ENCODE assay signal across 8 cellular contexts in the genomic region with DNA sequence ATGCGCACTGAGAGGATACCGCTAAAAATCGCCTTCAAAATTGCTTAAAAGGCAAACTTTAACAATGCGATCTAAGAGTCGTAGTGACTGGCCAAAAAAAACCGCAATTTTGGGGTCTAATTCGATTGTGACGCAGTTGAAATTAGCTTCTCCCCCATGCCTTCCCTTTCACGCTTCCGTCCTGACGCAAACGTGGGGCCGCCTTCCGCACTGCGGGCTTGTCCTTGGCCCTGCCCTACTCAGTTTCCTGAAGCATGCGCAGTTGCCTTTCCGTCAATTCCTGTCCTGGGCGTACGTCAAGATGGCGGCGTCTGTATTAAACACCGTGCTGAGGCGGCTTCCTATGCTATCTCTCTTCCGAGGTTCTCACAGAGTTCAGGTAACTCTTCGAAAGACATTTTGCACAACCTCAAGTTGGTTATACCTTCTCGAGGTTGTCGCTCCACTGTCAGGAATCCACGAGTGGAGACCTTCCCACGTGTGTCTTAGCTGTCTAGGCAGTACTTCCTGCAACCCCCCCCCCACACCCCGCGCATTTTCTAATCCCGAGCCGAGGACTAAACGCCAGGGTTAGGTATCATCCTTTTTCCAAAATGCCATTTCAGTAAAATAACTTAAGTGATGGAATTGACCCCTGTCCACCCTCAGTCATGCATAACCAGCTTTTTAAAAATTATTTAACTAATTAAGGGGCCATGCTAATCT. TPM values are rescaled to one million over a fixed set of nuclear protein-coding genes. Genes with fewer than 3 reads are reported as not detected.
DNase-seq lines count a peak whose midpoint lies in the region; ATAC-seq and TF ChIP-seq lines count a peak whose summit lies in the region.

A gene (plus strand): TSS at position 276 of the 705 bp plus-strand sequence. CDS start 26 bp downstream, at position 302.

- peaks cover 58% of the 10 kb centered on the region for H3K36me3 Mint-ChIP-seq in T-helper 2 cell treated with Interferon-gamma antibody and Interleukin-4, amounts not matched to agents 5 μg/mL and 100 μg/mL, for 36 hours (ENCODE audit: low read depth)

- H3K27ac Mint-ChIP-seq in T-helper 2 cell treated with Interferon-gamma antibody and Interleukin-4, amounts not matched to agents 5 μg/mL and 100 μg/mL, for 36 hours = peak within 1 kb of the TSS; percentile 97

- H3K9me3 ChIP-seq in ascending aorta (no peaks in the 10 kb centered on the region), aorta (ENCODE audit: control insufficient read depth, low read length) (no peaks in the 10 kb centered on the region)

- H3K27me3 Mint-ChIP-seq in T-helper 2 cell treated with Interferon-gamma antibody and Interleukin-4, amounts not matched to agents 5 μg/mL and 100 μg/mL, for 36 hours (ENCODE audit: low read depth) = peaks cover 5% of the 10 kb centered on the region

- peaks cover 27% of the 10 kb centered on the region for H3K4me1 Mint-ChIP-seq in T-helper 2 cell treated with Interferon-gamma antibody and Interleukin-4, amounts not matched to agents 5 μg/mL and 100 μg/mL, for 36 hours (ENCODE audit: low read depth)

- 0 to 1% methylated on average over 34 of the region's 34 CpGs for WGBS in aorta, 2 donors

- H3K9ac ChIP-seq in rectal smooth muscle tissue (ENCODE audit: low read length) = peak within 1 kb of the TSS; percentile 95

- peak; percentile 37 for ATAC-seq in GM18499 (IDR thresholded peaks at IDR 0.05; ENCODE audit: insufficient read depth, unreplicated experiment)
- ATAC-seq in HG02943 (IDR thresholded peaks at IDR 0.05; ENCODE audit: low read depth, unreplicated experiment) = peak; percentile 79
- peak; percentile 94 for ATAC-seq in aorta (ENCODE audit: low FRiP score)

- H3K4me1 ChIP-seq in ascending aorta = peaks cover 16 to 26% of the 10 kb centered on the region in 2 donors
- H3K4me1 ChIP-seq in rectal smooth muscle tissue (ENCODE audit: control insufficient read depth, insufficient read depth, low read length) = peaks cover 23% of the 10 kb centered on the region
- H3K4me1 ChIP-seq in aorta (ENCODE audit: control insufficient read depth in 1 of 2, insufficient read depth in 2 of 2, low read length in 2 of 2) = peaks cover 0 to 3% of the 10 kb centered on the region in 2 donors

- H3K4me3 ChIP-seq in ascending aorta (peak within 1 kb of the TSS; percentile 77 to 94), rectal smooth muscle tissue (ENCODE audit: low read length) (peak within 1 kb of the TSS; percentile 91), aorta (ENCODE audit: low read length in 2 of 2) (peak within 1 kb of the TSS; percentile 97 to 100)

- H3K27ac ChIP-seq in ascending aorta (peak within 1 kb of the TSS; percentile 95 to 96), rectal smooth muscle tissue (ENCODE audit: low read depth, low read length) (peak within 1 kb of the TSS; percentile 98), aorta (ENCODE audit: low read depth in 1 of 2, low read length in 2 of 2) (peak within 1 kb of the TSS; percentile 91 to 95)

- no peaks in the 10 kb centered on the region for H3K27me3 ChIP-seq in ascending aorta
- no peaks in the 10 kb centered on the region for H3K27me3 ChIP-seq in rectal smooth muscle tissue (ENCODE audit: control insufficient read depth, insufficient read depth, low read length)
- peaks cover 0 to 2% of the 10 kb centered on the region in 2 donors for H3K27me3 ChIP-seq in aorta (ENCODE audit: control insufficient read depth in 1 of 2, insufficient read depth in 2 of 2, low read length in 1 of 2)

- H3K9me3 Mint-ChIP-seq in T-helper 2 cell treated with Interferon-gamma antibody and Interleukin-4, amounts not matched to agents 5 μg/mL and 100 μg/mL, for 36 hours = no peaks in the 10 kb centered on the region

- H3K36me3 ChIP-seq in ascending aorta = peaks cover 37 to 45% of the 10 kb centered on the region in 2 donors
- peaks cover 21% of the 10 kb centered on the region for H3K36me3 ChIP-seq in rectal smooth muscle tissue (ENCODE audit: control insufficient read depth, insufficient read depth, low read length)
- peaks cover 0 to 3% of the 10 kb centered on the region in 2 donors for H3K36me3 ChIP-seq in aorta (ENCODE audit: control insufficient read depth in 1 of 2, insufficient read depth in 2 of 2, low read length in 1 of 2)

- intact Hi-C loops in ascending aorta (cut with DNase I) = loop anchor here (1.0 to 10.0 kb wide), 7 partner anchors 61 to 1005 kb away; a partner anchor contains a TSS
- intact Hi-C loops in aorta (cut with DNase I) = loop anchor here (2.0 to 5.0 kb wide), 5 partner anchors 55 to 125 kb away; a partner anchor contains a TSS

- peak; percentile 79 for DNase-seq in NCI-H187 treated with DMSO at 0.1 percent for 48 hours (lab: John Stamatoyannopoulos, UW)
- peak; percentile 96 for DNase-seq in T-helper 2 cell treated with Interferon-gamma antibody and Interleukin-4, amounts not matched to agents 5 μg/mL and 100 μg/mL, for 36 hours (ENCODE audit: low spot score)
- DNase-seq in ascending aorta (ENCODE audit: low spot score in 2 of 2) = peak; percentile 89 to 99
- DNase-seq in hepatic stellate cell (ENCODE audit: low spot score) = peak; percentile 90
- DNase-seq in aorta = peak; percentile 98 to 99

- TF ChIP-seq CTCF in ascending aorta (IDR thresholded peaks at IDR 0.05) = no peak

- H3K4me3 Mint-ChIP-seq in T-helper 2 cell treated with Interferon-gamma antibody and Interleukin-4, amounts not matched to agents 5 μg/mL and 100 μg/mL, for 36 hours = peak within 1 kb of the TSS; percentile 91

RNA-seq across cellular contexts. Expression of the gene that starts here (rescaled TPM):
- total RNA-seq in ascending aorta (33.0 TPM), aorta (10 to 100 TPM; 26.6 to 29.8 TPM)
- 10 to 100 TPM; 38.2 to 45.6 TPM for polyA plus RNA-seq in aorta

Comparison
In these comparisons a context has a peak if more than half of its experiments do, and no peak if none do; other contexts are left out.
1. Peak in every context shown above with its lines: DNase-seq, ATAC-seq, H3K4me3 ChIP-seq and H3K27ac ChIP-seq.
2. ATAC-seq: peak in every context shown above with its lines; median percentile 94 in aorta; 79 in HG02943; 37 in GM18499.